In genomic region chr21:10521835-10522500, GRCh38 we compare ENCODE assay signal across 14 cellular contexts. TPM values are rescaled to one million over a fixed set of nuclear protein-coding genes. Genes with fewer than 3 reads are reported as not detected.
DNase-seq lines count a peak whose midpoint lies in the region; ATAC-seq and TF ChIP-seq lines count a peak whose summit lies in the region.
"Not testable (repeated sequence)": the region's sequence is repeated elsewhere in the genome, so short reads cannot be mapped to it uniquely, and the experiment has no call there.
"Had no signal": no experiment of that assay in that cellular context is flagged by ENCODE, and none has a peak within 500 bp of the region (broad histone marks: within the 10 kb centered on the region; RNA-seq: fewer than 3 reads in every experiment).

No MANE protein-coding gene starts in this region.

- not testable (repeated sequence) for TF ChIP-seq CTCF in CD8-positive, alpha-beta T cell (IDR thresholded peaks at IDR 0.05); spleen (IDR thresholded peaks at IDR 0.05 in 8 of 11, conservative IDR thresholded peaks at IDR 0.05 in 3 of 11); upper lobe of right lung (IDR thresholded peaks at IDR 0.05)

- H3K4me3 Mint-ChIP-seq in CD8-positive, alpha-beta T cell; activated CD8-positive, alpha-beta T cell treated with anti-CD3 and anti-CD28 coated beads, Interleukin-2, amount 10 ng/mL, durations not matched to agents 7 days and 5 days; central memory CD8-positive, alpha-beta T cell; naive B cell: not testable (repeated sequence)

- H3K27me3 Mint-ChIP-seq in CD8-positive, alpha-beta T cell (ENCODE audit: low read depth); activated CD8-positive, alpha-beta T cell treated with anti-CD3 and anti-CD28 coated beads, Interleukin-2, amount 10 ng/mL, durations not matched to agents 7 days and 5 days (ENCODE audit: low read depth); central memory CD8-positive, alpha-beta T cell; naive B cell: not testable (repeated sequence)

- H3K36me3 Mint-ChIP-seq in CD8-positive, alpha-beta T cell; activated CD8-positive, alpha-beta T cell treated with anti-CD3 and anti-CD28 coated beads, Interleukin-2, amount 10 ng/mL, durations not matched to agents 7 days and 5 days (ENCODE audit: low read depth); central memory CD8-positive, alpha-beta T cell (ENCODE audit: insufficient read depth); naive B cell: not testable (repeated sequence)

- not testable (repeated sequence) for H3K4me1 ChIP-seq in CD8-positive, alpha-beta T cell (ENCODE audit: insufficient read depth, low read length); spleen; upper lobe of right lung

- DNase-seq in CD8-positive, alpha-beta T cell; activated CD8-positive, alpha-beta T cell treated with anti-CD3 and anti-CD28 coated beads, Interleukin-2, amount 10 ng/mL, durations not matched to agents 7 days and 5 days; central memory CD8-positive, alpha-beta T cell (ENCODE audit: low spot score in 2 of 2); left cardiac atrium; naive B cell; upper lobe of right lung: not testable (repeated sequence)
- DNase-seq in NCI-H510A treated with DMSO at 0.1 percent for 48 hours (lab: John Stamatoyannopoulos, UW) = peak; percentile 33
- peak; percentile 68 for DNase-seq in spleen

- WGBS in spleen, 5 donors = 57 to 77% (median 67%) methylated on average over 14 to 75 of the region's 75 CpGs

- H3K27me3 ChIP-seq in CD8-positive, alpha-beta T cell (ENCODE audit: insufficient read depth, low read length); spleen (replicated peaks in 1 of 7); upper lobe of right lung: not testable (repeated sequence)

- not testable (repeated sequence) for H3K9me3 ChIP-seq in CD8-positive, alpha-beta T cell (ENCODE audit: low read length); upper lobe of right lung
- H3K9me3 ChIP-seq in spleen = peaks cover 3 to 92% (median 75%) of the 10 kb centered on the region in 8 donors

- H3K27ac ChIP-seq in CD8-positive, alpha-beta T cell (ENCODE audit: low read depth, low read length); spleen; upper lobe of right lung: not testable (repeated sequence)

- POLR2A ChIA-PET in CD8-positive, alpha-beta T cell (lab: Charles Lee); activated CD8-positive, alpha-beta T cell treated with anti-CD3 and anti-CD28 coated beads, Interleukin-2, amount 10 ng/mL, durations not matched to agents 7 days and 5 days (lab: Charles Lee): not testable (repeated sequence)

- H3K27ac Mint-ChIP-seq in CD8-positive, alpha-beta T cell; activated CD8-positive, alpha-beta T cell treated with anti-CD3 and anti-CD28 coated beads, Interleukin-2, amount 10 ng/mL, durations not matched to agents 7 days and 5 days; central memory CD8-positive, alpha-beta T cell (ENCODE audit: low read depth); naive B cell: not testable (repeated sequence)

- not testable (repeated sequence) for H3K36me3 ChIP-seq in CD8-positive, alpha-beta T cell (ENCODE audit: insufficient read depth, low read length); spleen; upper lobe of right lung

- not testable (repeated sequence) for H3K4me1 Mint-ChIP-seq in CD8-positive, alpha-beta T cell (ENCODE audit: low read depth); activated CD8-positive, alpha-beta T cell treated with anti-CD3 and anti-CD28 coated beads, Interleukin-2, amount 10 ng/mL, durations not matched to agents 7 days and 5 days (ENCODE audit: low read depth); central memory CD8-positive, alpha-beta T cell; naive B cell

- peak; percentile 67 for ATAC-seq in CD8-positive, alpha-beta T cell
- ATAC-seq in activated CD8-positive, alpha-beta T cell treated with anti-CD3 and anti-CD28 coated beads, Interleukin-2, amount 10 ng/mL, durations not matched to agents 7 days and 5 days = peak; percentile 60
- peak; percentile 35 for ATAC-seq in central memory CD8-positive, alpha-beta T cell (replicated peaks; ENCODE audit: extremely low read depth, poor library complexity, severe bottlenecking)
- ATAC-seq in left cardiac atrium (peak; percentile 21 to 53), naive B cell (ENCODE audit: low read depth in 2 of 2) (peak; percentile 38 to 52), upper lobe of right lung (peak; percentile 45)

- TF ChIP-seq POLR2A in spleen (IDR thresholded peaks at IDR 0.05) = not testable (repeated sequence)

- intact Hi-C loops in CD8-positive, alpha-beta T cell (cut with DNase I, micrococcal nuclease); left cardiac atrium (cut with DNase I); spleen (cut with DNase I; ENCODE audit: low total_unique reads); upper lobe of right lung (cut with DNase I): not testable (repeated sequence)

- H3K4me3 ChIP-seq in CD8-positive, alpha-beta T cell (ENCODE audit: low read depth, low read length); spleen; upper lobe of right lung: not testable (repeated sequence)

- CTCF ChIA-PET in CD8-positive, alpha-beta T cell (lab: Charles Lee); activated CD8-positive, alpha-beta T cell treated with anti-CD3 and anti-CD28 coated beads, Interleukin-2, amount 10 ng/mL, durations not matched to agents 7 days and 5 days (lab: Charles Lee): not testable (repeated sequence)

- peaks cover 29% of the 10 kb centered on the region for H3K9me3 Mint-ChIP-seq in CD8-positive, alpha-beta T cell
- peaks cover 29% of the 10 kb centered on the region for H3K9me3 Mint-ChIP-seq in activated CD8-positive, alpha-beta T cell treated with anti-CD3 and anti-CD28 coated beads, Interleukin-2, amount 10 ng/mL, durations not matched to agents 7 days and 5 days (ENCODE audit: insufficient read depth)
- H3K9me3 Mint-ChIP-seq in central memory CD8-positive, alpha-beta T cell = peaks cover 22% of the 10 kb centered on the region
- H3K9me3 Mint-ChIP-seq in naive B cell = peaks cover 10 to 48% (median 41%) of the 10 kb centered on the region in 7 donors

RNA-seq across cellular contexts. Expression of gene TPTE, which starts 0.6 kb away (rescaled TPM):
- total RNA-seq in CD8-positive, alpha-beta T cell = not detected
- not detected for total RNA-seq in activated CD8-positive, alpha-beta T cell treated with anti-CD3 and anti-CD28 coated beads, Interleukin-2, amount 10 ng/mL, durations not matched to agents 7 days and 5 days
- total RNA-seq in left cardiac atrium (not detected), spleen (not detected), upper lobe of right lung (not detected)
- polyA plus RNA-seq in naive B cell (ENCODE audit: low read depth in 6 of 6) (not detected), spleen (not detected)
- total RNA-seq: A673; CD4-positive, alpha-beta memory T cell; GM23338; LHCN-M2; PC-9 had no signal
- polyA plus RNA-seq: BJ; CD4-positive, alpha-beta memory T cell; GM23338 had no signal
